Comparison of ENCODE assay signal across 11 cellular contexts in the genomic region with DNA sequence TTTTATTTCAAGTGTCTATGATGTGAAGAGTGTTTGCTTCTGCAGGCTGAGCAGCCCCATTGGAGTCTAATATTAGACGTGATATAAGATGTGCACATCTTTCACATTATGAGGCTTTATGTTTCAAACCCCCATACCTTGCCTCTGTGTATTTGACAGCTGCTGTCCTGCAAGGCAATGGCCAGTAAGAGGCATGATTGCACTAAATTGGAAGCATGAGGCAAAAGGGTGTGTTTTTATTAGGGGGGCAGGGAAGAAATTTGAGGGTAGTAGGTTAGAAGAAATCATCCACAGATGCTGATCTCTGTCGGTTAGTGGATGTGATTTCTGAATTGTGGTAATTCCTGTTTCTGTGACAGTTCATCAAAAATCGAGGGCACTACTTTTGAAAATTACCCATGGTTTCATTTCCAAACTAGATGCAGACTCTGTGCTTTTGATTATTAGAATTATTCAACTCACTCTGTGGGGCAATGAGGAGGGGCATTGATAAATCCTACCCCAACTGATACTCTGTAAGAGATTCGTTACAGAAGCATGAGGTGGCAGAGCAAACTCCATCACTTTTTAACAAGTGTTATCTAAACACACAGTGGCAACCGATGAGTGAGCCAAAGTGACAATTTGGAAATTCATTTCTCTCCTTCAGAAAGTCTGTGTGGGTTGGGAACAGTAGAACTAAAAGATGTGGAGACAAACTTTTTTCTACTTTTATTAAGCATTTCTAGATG.
DNase-seq lines count a peak whose midpoint lies in the region; TF ChIP-seq lines count a peak whose summit lies in the region.
"Had no signal": no experiment of that assay in that cellular context is flagged by ENCODE, and none has a peak within 500 bp of the region (broad histone marks: within the 10 kb centered on the region; RNA-seq: fewer than 3 reads in every experiment).

No MANE protein-coding gene starts in this region.

- no peaks in the 10 kb centered on the region for H3K9me3 ChIP-seq in neural progenitor cell (ENCODE audit: low read depth)
- H3K9me3 ChIP-seq: colonic mucosa had no signal

- no peaks in the 10 kb centered on the region for H3K4me1 Mint-ChIP-seq in neural progenitor cell

- H3K4me3 ChIP-seq in choroid plexus epithelial cell (ENCODE audit: low read depth, low read length) (no peak overlapping the region), neural progenitor cell (no peak overlapping the region)
- H3K4me3 ChIP-seq: colonic mucosa had no signal

- no peak for TF ChIP-seq EP300 in Ishikawa (IDR thresholded peaks at IDR 0.05; ENCODE audit: borderline replicate concordance)

- H3K79me2 ChIP-seq in neural progenitor cell (ENCODE audit: low read depth), result no peaks in the 10 kb centered on the region

- peak; percentile 37 for TF ChIP-seq RAD21 in Ishikawa (IDR thresholded peaks at IDR 0.05; ENCODE audit: low read depth)

- TF ChIP-seq CTCF in choroid plexus epithelial cell (conservative IDR thresholded peaks at IDR 0.05; ENCODE audit: low read depth, low read length) (peak; percentile 60), neural progenitor cell (IDR thresholded peaks at IDR 0.05) (peak; percentile 58)

- no peak overlapping the region for H3K27ac Mint-ChIP-seq in neural progenitor cell

- H3F3A ChIP-seq in neural progenitor cell (ENCODE audit: low read depth), result no peaks in the 10 kb centered on the region

- H3K9ac ChIP-seq in neural progenitor cell, result no peak overlapping the region

- no peak overlapping the region for H3K4me2 ChIP-seq in neural progenitor cell

- no peaks in the 10 kb centered on the region for H3K27me3 Mint-ChIP-seq in neural progenitor cell (ENCODE audit: insufficient read depth, low read depth)
- H3K27me3 Mint-ChIP-seq: naive thymus-derived CD8-positive, alpha-beta T cell had no signal

- no peak overlapping the region for H3K4me3 Mint-ChIP-seq in neural progenitor cell

- no peak overlapping the region for H3K27ac ChIP-seq in neural progenitor cell
- H3K27ac ChIP-seq: colonic mucosa had no signal

- no peaks in the 10 kb centered on the region for H3K27me3 ChIP-seq in neural progenitor cell
- H3K27me3 ChIP-seq: colonic mucosa had no signal

- H3K9me3 Mint-ChIP-seq in neural progenitor cell, result no peaks in the 10 kb centered on the region

- H2AFZ ChIP-seq in neural progenitor cell (replicated peaks), result no peak overlapping the region

- no peaks in the 10 kb centered on the region for H4K20me1 ChIP-seq in neural progenitor cell (ENCODE audit: low read depth)

- H3K36me3 ChIP-seq in neural progenitor cell, result no peaks in the 10 kb centered on the region
- H3K36me3 ChIP-seq: colonic mucosa had no signal

- DNase-seq in DMS 273 (lab: John Stamatoyannopoulos, UW; ENCODE audit: unreplicated experiment) (peak; percentile 55), choroid plexus epithelial cell (ENCODE audit: low read depth) (peak; percentile 49), neural progenitor cell (ENCODE audit: low spot score) (peak; percentile 35), SIG-M5 treated with dmso at 0.1 percent for 504 hours (lab: John Stamatoyannopoulos, UW; ENCODE audit: unreplicated experiment) (no peak), CD1c-positive myeloid dendritic cell (ENCODE audit: extremely low spot score) (no peak), cortex of kidney (lab: John Stamatoyannopoulos, UW) (no peak)
- DNase-seq in activated naive CD4-positive, alpha-beta T cell treated with anti-CD3 and anti-CD28 coated beads, Interleukin-2, amount 50 U/mL, for 16 hours, result no peak
- DNase-seq: colonic mucosa; naive thymus-derived CD8-positive, alpha-beta T cell; NCI-H69 had no signal

- H3K36me3 Mint-ChIP-seq in neural progenitor cell, result no peaks in the 10 kb centered on the region

- H3K4me1 ChIP-seq in neural progenitor cell, result peaks cover 11% of the 10 kb centered on the region
- H3K4me1 ChIP-seq: colonic mucosa had no signal

TF ChIP-seq in Ishikawa, 13 proteins besides CTCF, POLR2A, EP300 and RAD21:
- TF ChIP-seq, protein P1, sequence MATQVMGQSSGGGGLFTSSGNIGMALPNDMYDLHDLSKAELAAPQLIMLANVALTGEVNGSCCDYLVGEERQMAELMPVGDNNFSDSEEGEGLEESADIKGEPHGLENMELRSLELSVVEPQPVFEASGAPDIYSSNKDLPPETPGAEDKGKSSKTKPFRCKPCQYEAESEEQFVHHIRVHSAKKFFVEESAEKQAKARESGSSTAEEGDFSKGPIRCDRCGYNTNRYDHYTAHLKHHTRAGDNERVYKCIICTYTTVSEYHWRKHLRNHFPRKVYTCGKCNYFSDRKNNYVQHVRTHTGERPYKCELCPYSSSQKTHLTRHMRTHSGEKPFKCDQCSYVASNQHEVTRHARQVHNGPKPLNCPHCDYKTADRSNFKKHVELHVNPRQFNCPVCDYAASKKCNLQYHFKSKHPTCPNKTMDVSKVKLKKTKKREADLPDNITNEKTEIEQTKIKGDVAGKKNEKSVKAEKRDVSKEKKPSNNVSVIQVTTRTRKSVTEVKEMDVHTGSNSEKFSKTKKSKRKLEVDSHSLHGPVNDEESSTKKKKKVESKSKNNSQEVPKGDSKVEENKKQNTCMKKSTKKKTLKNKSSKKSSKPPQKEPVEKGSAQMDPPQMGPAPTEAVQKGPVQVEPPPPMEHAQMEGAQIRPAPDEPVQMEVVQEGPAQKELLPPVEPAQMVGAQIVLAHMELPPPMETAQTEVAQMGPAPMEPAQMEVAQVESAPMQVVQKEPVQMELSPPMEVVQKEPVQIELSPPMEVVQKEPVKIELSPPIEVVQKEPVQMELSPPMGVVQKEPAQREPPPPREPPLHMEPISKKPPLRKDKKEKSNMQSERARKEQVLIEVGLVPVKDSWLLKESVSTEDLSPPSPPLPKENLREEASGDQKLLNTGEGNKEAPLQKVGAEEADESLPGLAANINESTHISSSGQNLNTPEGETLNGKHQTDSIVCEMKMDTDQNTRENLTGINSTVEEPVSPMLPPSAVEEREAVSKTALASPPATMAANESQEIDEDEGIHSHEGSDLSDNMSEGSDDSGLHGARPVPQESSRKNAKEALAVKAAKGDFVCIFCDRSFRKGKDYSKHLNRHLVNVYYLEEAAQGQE (IDR thresholded peaks at IDR 0.05; ENCODE audit: low read depth), result no peak
- TF ChIP-seq FOXM1 (IDR thresholded peaks at IDR 0.05; ENCODE audit: borderline replicate concordance, low read depth) (no peak), TCF12 (IDR thresholded peaks at IDR 0.05; ENCODE audit: low read depth) (no peak), TEAD4 (IDR thresholded peaks at IDR 0.05) (no peak), EGR1 (IDR thresholded peaks at IDR 0.05) (no peak), TAF1 (IDR thresholded peaks at IDR 0.05; ENCODE audit: low read depth) (no peak), NFIC (IDR thresholded peaks at IDR 0.05) (no peak), CEBPB (IDR thresholded peaks at IDR 0.05) (no peak), YY1 (IDR thresholded peaks at IDR 0.05; ENCODE audit: low read depth) (no peak), ZBTB7A (IDR thresholded peaks at IDR 0.05; ENCODE audit: low read depth) (no peak), CREB1 (IDR thresholded peaks at IDR 0.05; ENCODE audit: low read depth) (no peak)
- TF ChIP-seq, protein P2, sequence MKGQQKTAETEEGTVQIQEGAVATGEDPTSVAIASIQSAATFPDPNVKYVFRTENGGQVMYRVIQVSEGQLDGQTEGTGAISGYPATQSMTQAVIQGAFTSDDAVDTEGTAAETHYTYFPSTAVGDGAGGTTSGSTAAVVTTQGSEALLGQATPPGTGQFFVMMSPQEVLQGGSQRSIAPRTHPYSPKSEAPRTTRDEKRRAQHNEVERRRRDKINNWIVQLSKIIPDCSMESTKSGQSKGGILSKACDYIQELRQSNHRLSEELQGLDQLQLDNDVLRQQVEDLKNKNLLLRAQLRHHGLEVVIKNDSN (IDR thresholded peaks at IDR 0.05), result no peak
- TF ChIP-seq, protein P3, sequence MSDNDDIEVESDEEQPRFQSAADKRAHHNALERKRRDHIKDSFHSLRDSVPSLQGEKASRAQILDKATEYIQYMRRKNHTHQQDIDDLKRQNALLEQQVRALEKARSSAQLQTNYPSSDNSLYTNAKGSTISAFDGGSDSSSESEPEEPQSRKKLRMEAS (IDR thresholded peaks at IDR 0.05), result no peak
TF ChIP-seq in Ishikawa: peak in this region for 0.

Comparison
In these comparisons a context has a peak if more than half of its experiments do, and no peak if none do; other contexts are left out.
1. DNase-seq: peak in DMS 273 (single experiment), choroid plexus epithelial cell (single experiment) and neural progenitor cell (single experiment); none in SIG-M5 treated with dmso at 0.1 percent for 504 hours (single experiment), CD1c-positive myeloid dendritic cell (single experiment), cortex of kidney (single experiment) and activated naive CD4-positive, alpha-beta T cell treated with anti-CD3 and anti-CD28 coated beads, Interleukin-2, amount 50 U/mL, for 16 hours (single experiment).